In genomic region chr11:62752994-62753735, GRCh38 we compare ENCODE assay signal across 8 cellular contexts. TPM values are rescaled to one million over a fixed set of nuclear protein-coding genes. Genes with fewer than 3 reads are reported as not detected.
DNase-seq lines count a peak whose midpoint lies in the region; ATAC-seq and TF ChIP-seq lines count a peak whose summit lies in the region.

No MANE protein-coding gene starts in this region.

- H3K9me3 Mint-ChIP-seq in naive thymus-derived CD8-positive, alpha-beta T cell = no peaks in the 10 kb centered on the region

- no peaks in the 10 kb centered on the region for H3K27me3 ChIP-seq in BLaER1 treated with 17β-estradiol and CSF1 and Interleukin-3, amounts not matched to agents 10 nM and 100 nM
- no peaks in the 10 kb centered on the region for H3K27me3 ChIP-seq in IMR-90 (ENCODE audit: control insufficient read depth, insufficient read depth, low read length)

- in situ Hi-C loops in IMR-90 (cut with MboI; ENCODE audit: low sequenced_read_pairs) = no loop called here

- H2BK20ac ChIP-seq in IMR-90 (ENCODE audit: low read depth, low read length) = no peak overlapping the region

- dilution Hi-C loops in IMR-90 (cut with HindIII; ENCODE audit: low sequenced_read_pairs, unreplicated experiment) = no loop called here

- H3K36me3 Mint-ChIP-seq in naive thymus-derived CD8-positive, alpha-beta T cell = peaks cover 0 to 20% (median 0%) of the 10 kb centered on the region in 3 donors

- H3K4ac ChIP-seq in IMR-90 (ENCODE audit: low read depth, low read length) = peak overlapping the region; percentile 28

- H2BK15ac ChIP-seq in IMR-90 (ENCODE audit: low read depth, low read length) = no peak overlapping the region

- H3K27ac ChIP-seq in BLaER1 treated with 17β-estradiol and CSF1 and Interleukin-3, amounts not matched to agents 10 nM and 100 nM = peak overlapping the region; percentile 78 to 97 (median 94); a peak in 18 of 22 replicates
- no peak overlapping the region for H3K27ac ChIP-seq in IMR-90 (ENCODE audit: insufficient read depth, low read length)

- H3K27me3 Mint-ChIP-seq in naive thymus-derived CD8-positive, alpha-beta T cell = no peaks in the 10 kb centered on the region

- H2AK5ac ChIP-seq in IMR-90 (ENCODE audit: low read depth, low read length) = peak overlapping the region; percentile 27; the same call in 1 of the 2 replicates

- POLR2A ChIA-PET in IMR-90 (lab: Charles Lee; ENCODE audit: unreplicated experiment) = interaction anchor here (0.6 to 1.5 kb wide), 7 partner anchors 8 to 102 kb away, joined by 3 to 8 read pairs (median 5); partner anchors contain the start of genes HNRNPUL2 and TAF6L
- POLR2A ChIA-PET in naive thymus-derived CD8-positive, alpha-beta T cell (lab: Charles Lee) = interaction anchor here (0.5 to 6.6 kb wide), 42 partner anchors 9 to 1488 kb away, joined by 3 to 165 read pairs (median 8); partner anchors contain the start of genes B3GAT3, BSCL2, C11orf98 and CSKMT

- intact Hi-C loops in IMR-90 (cut with micrococcal nuclease) = no loop called here

- H3K4me2 ChIP-seq in BLaER1 treated with 17β-estradiol and CSF1 and Interleukin-3, amounts not matched to agents 10 nM and 100 nM = peak overlapping the region; percentile 76 to 97 (median 91)
- peak overlapping the region; percentile 35 for H3K4me2 ChIP-seq in IMR-90 (ENCODE audit: low read depth, low read length)

- no peak overlapping the region for H2BK5ac ChIP-seq in IMR-90 (ENCODE audit: low read depth, low read length, poor library complexity, severe bottlenecking)

- TF ChIP-seq RAD21 in IMR-90 (IDR thresholded peaks at IDR 0.05; ENCODE audit: low read length) = no peak

- peak overlapping the region; percentile 55 to 80 (median 68) for H3K4me3 ChIP-seq in BLaER1 treated with 17β-estradiol and CSF1 and Interleukin-3, amounts not matched to agents 10 nM and 100 nM
- H3K4me3 ChIP-seq in IMR-90 (ENCODE audit: insufficient read depth, low read depth, low read length) (peak overlapping the region; percentile 53), choroid plexus epithelial cell (ENCODE audit: low read depth, low read length) (peak overlapping the region; percentile 78)

- TSS peak; percentile 69 for BruUV-seq in IMR-90 (replicated peaks; lab: Mats Ljungman, UMichigan)

- H3K79me1 ChIP-seq in IMR-90 (ENCODE audit: low read depth in 1 of 2, low read length in 2 of 2) = peaks cover 20 to 41% of the 10 kb centered on the region in 2 experiments

- CTCF ChIA-PET in IMR-90 (lab: Yijun Ruan, JAX) = interaction anchor here (0.5 to 1.5 kb wide), 2 partner anchors 12 to 33 kb away, joined by 4 read pairs; partner anchors contain the start of gene TMEM179B

- H3K4me3 Mint-ChIP-seq in naive thymus-derived CD8-positive, alpha-beta T cell = peak overlapping the region; percentile 91 to 100 (median 97)

- no peak overlapping the region for H2BK120ac ChIP-seq in IMR-90 (ENCODE audit: low read depth, low read length)

- peak overlapping the region; percentile 75 for H2AFZ ChIP-seq in IMR-90 (replicated peaks; ENCODE audit: low read length, poor library complexity)

- H3K23ac ChIP-seq in IMR-90 (ENCODE audit: low read depth, low read length) = no peak overlapping the region

- no peak for ATAC-seq in IMR-90 (ENCODE audit: low read depth)
- no peak for ATAC-seq in naive thymus-derived CD8-positive, alpha-beta T cell

- H3K27ac Mint-ChIP-seq in naive thymus-derived CD8-positive, alpha-beta T cell = peak overlapping the region; percentile 88 to 100 (median 99)

- TF ChIP-seq POLR2A in IMR-90 (IDR thresholded peaks at IDR 0.05; ENCODE audit: low read depth, low read length) = no peak

- H3K56ac ChIP-seq in IMR-90 (ENCODE audit: extremely low read depth, insufficient read depth, low read length) = no peak overlapping the region

- peak overlapping the region; percentile 79 for H2AK9ac ChIP-seq in IMR-90 (replicated peaks; ENCODE audit: low read depth, low read length, poor library complexity)

- H3K4me1 Mint-ChIP-seq in naive thymus-derived CD8-positive, alpha-beta T cell = peaks cover 11 to 47% (median 31%) of the 10 kb centered on the region in 4 donors

- H3K9me1 ChIP-seq in IMR-90 (ENCODE audit: insufficient read depth, low read length) = peaks cover 3% of the 10 kb centered on the region; the same call in 1 of the 2 replicates

- no peak overlapping the region for H3K14ac ChIP-seq in IMR-90 (replicated peaks; ENCODE audit: low read depth, low read length)

- H4K91ac ChIP-seq in IMR-90 (ENCODE audit: insufficient read depth, low read depth, low read length) = 0 out of 2 replicates have a peak overlapping the region, but pooled peaks have one; percentile 22

- peak overlapping the region; percentile 85 to 96 (median 92) for H3K9ac ChIP-seq in BLaER1 treated with 17β-estradiol and CSF1 and Interleukin-3, amounts not matched to agents 10 nM and 100 nM
- H3K9ac ChIP-seq in IMR-90 (ENCODE audit: low read depth, low read length) = no peak overlapping the region

- peak overlapping the region; percentile 70 to 100 for H4K8ac ChIP-seq in IMR-90 (ENCODE audit: low read depth in 2 of 2, low read length in 2 of 2)

- H3K18ac ChIP-seq in IMR-90 (ENCODE audit: low read depth, low read length) = no peak overlapping the region

- peaks cover 10 to 43% (median 18%) of the 10 kb centered on the region in 11 experiments; a peak in 19 of 22 replicates for H3K36me3 ChIP-seq in BLaER1 treated with 17β-estradiol and CSF1 and Interleukin-3, amounts not matched to agents 10 nM and 100 nM
- H3K36me3 ChIP-seq in IMR-90 (ENCODE audit: control insufficient read depth, insufficient read depth, low read length) = peaks cover 13% of the 10 kb centered on the region

- peak overlapping the region; percentile 35; the same call in 1 of the 2 replicates for H4K5ac ChIP-seq in IMR-90 (ENCODE audit: low read depth, low read length)

- WGBS in IMR-90 (ENCODE audit: extremely low coverage in 2 of 2, insufficient read length in 1 of 2), 2 experiments = 85% methylated on average over 5 of the region's 15 CpGs; no CpG with 5 or more reads in 1 of the 2 experiments

- H3K9me3 ChIP-seq in BLaER1 treated with 17β-estradiol and CSF1 and Interleukin-3, amounts not matched to agents 10 nM and 100 nM (replicated peaks in 1 of 11) = no peaks in the 10 kb centered on the region
- H3K9me3 ChIP-seq in IMR-90 (ENCODE audit: control insufficient read depth, insufficient read depth, low read length) = no peaks in the 10 kb centered on the region

- TF ChIP-seq CTCF in IMR-90 (conservative IDR thresholded peaks at IDR 0.05; ENCODE audit: low read depth, low read length) (no peak), choroid plexus epithelial cell (conservative IDR thresholded peaks at IDR 0.05; ENCODE audit: low read depth, low read length) (no peak)

- DNase-seq in IMR-90 (no peak), choroid plexus epithelial cell (ENCODE audit: low read depth) (no peak), T-helper 9 cell (no peak), NCI-H2227 treated with DMSO at 0.1 percent for 48 hours (lab: John Stamatoyannopoulos, UW) (no peak), cerebellar cortex (ENCODE audit: low spot score) (no peak), DMS 273 treated with DMSO at 0.1 percent for 48 hours (lab: John Stamatoyannopoulos, UW) (no peak)
- no peak for DNase-seq in naive thymus-derived CD8-positive, alpha-beta T cell

- H3K4me1 ChIP-seq in BLaER1 treated with 17β-estradiol and CSF1 and Interleukin-3, amounts not matched to agents 10 nM and 100 nM = peaks cover 34 to 60% (median 44%) of the 10 kb centered on the region in 10 experiments
- H3K4me1 ChIP-seq in IMR-90 (ENCODE audit: control insufficient read depth, insufficient read depth, low read length) = no peaks in the 10 kb centered on the region

- H4K20me1 ChIP-seq in BLaER1 treated with 17β-estradiol and CSF1 and Interleukin-3, amounts not matched to agents 10 nM and 100 nM = peaks cover 0 to 27% (median 0%) of the 10 kb centered on the region in 11 experiments; a peak in 5 of 22 replicates
- H4K20me1 ChIP-seq in IMR-90 (ENCODE audit: insufficient read depth, low read length) = no peaks in the 10 kb centered on the region

TF ChIP-seq in IMR-90, 13 proteins besides CTCF, POLR2A, EP300 and RAD21 (continues in another document):
- TF ChIP-seq MAFK (IDR thresholded peaks at IDR 0.05; ENCODE audit: low read depth, low read length) = no peak
- no peak for TF ChIP-seq CEBPB (IDR thresholded peaks at IDR 0.05; ENCODE audit: low read depth, low read length)

RNA-seq across cellular contexts. Expression of gene ZBTB3, which starts 0.8 kb away (rescaled TPM):
- 7.8 and 8.1 TPM in 2 replicates for total RNA-seq in IMR-90 (2012; rRNA removed)
- polyA plus RNA-seq in IMR-90 (2012; rRNA removed) = 2.3 and 3.4 TPM in 2 replicates
- polyA plus RNA-seq in IMR-90 (2012; cell fraction: cytosol; rRNA removed) = 3.3 and 3.4 TPM in 2 replicates
- polyA plus RNA-seq in IMR-90 (2012; cell fraction: nucleus; rRNA removed; ENCODE audit: low replicate concordance) = 2.0 and 2.5 TPM in 2 replicates
- total RNA-seq in naive thymus-derived CD8-positive, alpha-beta T cell = 10 to 100 TPM; 27.3 to 27.6 TPM
- polyA plus RNA-seq in naive thymus-derived CD8-positive, alpha-beta T cell = 1 to 10 TPM; 2.1 to 6.7 (median 3.6) TPM

RNA-seq across cellular contexts. Expression of gene POLR2G, which starts 8.2 kb away (rescaled TPM):
- 110 and 154 TPM in 2 replicates for total RNA-seq in IMR-90 (2012; rRNA removed)
- polyA plus RNA-seq in IMR-90 (2012; rRNA removed) = 157 and 165 TPM in 2 replicates
- 141 and 153 TPM in 2 replicates for polyA plus RNA-seq in IMR-90 (2012; cell fraction: cytosol; rRNA removed)
- polyA plus RNA-seq in IMR-90 (2012; cell fraction: nucleus; rRNA removed; ENCODE audit: low replicate concordance) = 51.3 and 89.1 TPM in 2 replicates
- 10 to 100 TPM; 87.8 to 94.0 TPM for total RNA-seq in naive thymus-derived CD8-positive, alpha-beta T cell
- 100 to 1,000 TPM; 255 to 266 (median 259) TPM for polyA plus RNA-seq in naive thymus-derived CD8-positive, alpha-beta T cell

RNA-seq across cellular contexts. Expression of gene TAF6L, which starts 18.0 kb away (rescaled TPM):
- 8.1 and 9.5 TPM in 2 replicates for total RNA-seq in IMR-90 (2012; rRNA removed)
- 13.5 and 14.5 TPM in 2 replicates for polyA plus RNA-seq in IMR-90 (2012; rRNA removed)
- 10.3 and 12.5 TPM in 2 replicates for polyA plus RNA-seq in IMR-90 (2012; cell fraction: cytosol; rRNA removed)
- 70.0 and 76.6 TPM in 2 replicates for polyA plus RNA-seq in IMR-90 (2012; cell fraction: nucleus; rRNA removed; ENCODE audit: low replicate concordance)
- total RNA-seq in naive thymus-derived CD8-positive, alpha-beta T cell = 10 to 100 TPM; 28.6 to 34.9 TPM
- 10 to 100 TPM in 1 of 3 donors, 1 to 10 TPM in 2; 8.7 to 10.8 (median 8.9) TPM for polyA plus RNA-seq in naive thymus-derived CD8-positive, alpha-beta T cell

RNA-seq across cellular contexts. Expression of gene TTC9C, which starts 24.9 kb away (rescaled TPM):
- total RNA-seq in IMR-90 (2012; rRNA removed) = 37.1 and 45.5 TPM in 2 replicates
- polyA plus RNA-seq in IMR-90 (2012; rRNA removed) = 29.1 and 32.9 TPM in 2 replicates
- 24.4 and 25.0 TPM in 2 replicates for polyA plus RNA-seq in IMR-90 (2012; cell fraction: cytosol; rRNA removed)
- polyA plus RNA-seq in IMR-90 (2012; cell fraction: nucleus; rRNA removed; ENCODE audit: low replicate concordance) = 13.9 and 30.1 TPM in 2 replicates
- 10 to 100 TPM; 46.1 to 47.6 TPM for total RNA-seq in naive thymus-derived CD8-positive, alpha-beta T cell
- polyA plus RNA-seq in naive thymus-derived CD8-positive, alpha-beta T cell = 10 to 100 TPM in 2 of 3 donors, 1 to 10 TPM in 1; 8.5 to 18.8 (median 15.4) TPM

RNA-seq across cellular contexts. Expression of gene HNRNPUL2, which starts 25.9 kb away (rescaled TPM):
- 3.9 and 5.0 TPM in 2 replicates for total RNA-seq in IMR-90 (2012; rRNA removed)
- polyA plus RNA-seq in IMR-90 (2012; rRNA removed) = 25.5 and 30.2 TPM in 2 replicates
- 6.1 and 10.8 TPM in 2 replicates for polyA plus RNA-seq in IMR-90 (2012; cell fraction: cytosol; rRNA removed)
- 5.3 and 17.3 TPM in 2 replicates for polyA plus RNA-seq in IMR-90 (2012; cell fraction: nucleus; rRNA removed; ENCODE audit: low replicate concordance)
- total RNA-seq in naive thymus-derived CD8-positive, alpha-beta T cell = 10 to 100 TPM; 81.6 to 84.0 TPM
- polyA plus RNA-seq in naive thymus-derived CD8-positive, alpha-beta T cell = 1 to 10 TPM in 2 of 3 donors, under 1 TPM in 1; 0.99 to 3.0 (median 1.0) TPM
